8 cellular contexts compared by ENCODE assay signal in the genomic region with DNA sequence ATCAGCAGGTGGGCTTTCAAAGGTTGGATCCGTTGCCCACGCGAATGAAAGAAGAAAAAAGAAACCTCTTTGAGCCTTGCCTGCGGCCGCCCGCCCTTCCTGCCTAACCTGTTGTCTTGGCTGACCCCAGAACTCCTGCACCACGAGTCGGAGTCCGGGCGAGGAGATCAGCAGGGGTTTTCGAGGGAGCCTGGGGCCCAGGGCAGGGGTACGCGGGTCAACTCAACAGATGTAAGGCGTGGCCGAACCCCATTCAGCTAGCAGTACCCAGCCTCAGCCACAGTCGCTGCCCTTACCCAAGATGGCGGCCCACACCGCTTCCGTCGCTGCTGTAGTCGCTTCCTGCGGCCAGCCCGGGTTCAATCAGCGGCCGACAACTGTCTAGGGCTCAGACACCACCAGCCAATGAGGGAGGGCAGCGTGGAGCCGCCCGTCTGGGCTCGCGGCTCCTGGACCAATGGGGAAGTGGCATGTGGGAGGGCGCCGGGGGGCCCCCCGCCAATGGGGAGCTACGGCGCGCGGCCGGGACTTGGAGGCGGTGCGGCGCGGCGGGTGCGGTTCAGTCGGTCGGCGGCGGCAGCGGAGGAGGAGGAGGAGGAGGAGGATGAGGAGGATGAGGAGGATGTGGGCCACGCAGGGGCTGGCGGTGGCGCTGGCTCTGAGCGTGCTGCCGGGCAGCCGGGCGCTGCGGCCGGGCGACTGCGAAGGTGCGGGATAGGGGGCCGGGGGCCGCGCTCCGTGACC. TPM values are rescaled to one million over a fixed set of nuclear protein-coding genes. Genes with fewer than 3 reads are reported as not detected.
DNase-seq lines count a peak whose midpoint lies in the region; ATAC-seq, FAIRE-seq and TF ChIP-seq lines count a peak whose summit lies in the region.

A gene (plus strand): TSS at position 562 of the 744 bp plus-strand sequence. CDS start 52 bp downstream, at position 614.

- DNase-seq in BE2C (peak; percentile 94), GM19239 (ENCODE audit: insufficient read length, low spot score) (peak; percentile 99), NCI-H524 treated with DMSO at 0.1 percent for 48 hours (lab: John Stamatoyannopoulos, UW) (peak; percentile 80), kidney glomerular epithelial cell (lab: John Stamatoyannopoulos, UW) (peak; percentile 92)
- peak; percentile 94 to 98 for DNase-seq in activated CD4-positive, alpha-beta T cell treated with anti-CD3 and anti-CD28 coated beads for 4 hours
- DNase-seq in stimulated activated CD4-positive, alpha-beta T cell treated with anti-CD3 and anti-CD28 coated beads, Interleukin-1b, Interleukin-23, amount 100 ng/mL, for 1 hour (ENCODE audit: low read depth in 2 of 2): peak; percentile 85 to 91

- no peaks in the 10 kb centered on the region for H3K27me3 ChIP-seq in BE2C

- peak; percentile 99 for FAIRE-seq in GM19239 (lab: Jason Lieb, UNC)

- H3K9me3 ChIP-seq in BE2C: no peaks in the 10 kb centered on the region

- ATAC-seq in HG03457 (IDR thresholded peaks at IDR 0.05; ENCODE audit: unreplicated experiment): peak; percentile 92

- peak within 1 kb of the TSS; percentile 84 for H3K4me3 ChIP-seq in BE2C (ENCODE audit: low read depth, low read length)

- H3K36me3 ChIP-seq in BE2C: peaks cover 4% of the 10 kb centered on the region

- H3K27ac ChIP-seq in cingulate gyrus (ENCODE audit: low read depth, low read length): peak within 1 kb of the TSS; percentile 99

- H3K4me1 ChIP-seq in BE2C: no peaks in the 10 kb centered on the region; the same call in 1 of the 2 replicates

- TF ChIP-seq CTCF in BE2C (IDR thresholded peaks at IDR 0.05; ENCODE audit: low read depth, low read length): no peak

RNA-seq across cellular contexts. Expression of the gene that starts here (rescaled TPM):
- polyA plus RNA-seq in BE2C (2012; ENCODE audit: insufficient read depth, insufficient read length, low read depth): 114 TPM

Comparison
In these comparisons a context has a peak if more than half of its experiments do, and no peak if none do; other contexts are left out.
1. Peak in every context shown above with its lines: DNase-seq, ATAC-seq, H3K4me3 ChIP-seq and H3K27ac ChIP-seq.